ENCODE assay signal across 26 cellular contexts in genomic region chr1:90344963-90345730, GRCh38.
DNase-seq lines count a peak whose midpoint lies in the region; ATAC-seq, FAIRE-seq and TF ChIP-seq lines count a peak whose summit lies in the region.
"Had no signal": no experiment of that assay in that cellular context is flagged by ENCODE, and none has a peak within 500 bp of the region (broad histone marks: within the 10 kb centered on the region; RNA-seq: fewer than 3 reads in every experiment).

No MANE protein-coding gene starts in this region.

- no peak for TF ChIP-seq CTCF in astrocyte (IDR thresholded peaks at IDR 0.05; ENCODE audit: insufficient read depth, low read depth, low read length)

- H3K4me1 Mint-ChIP-seq in astrocyte (ENCODE audit: low read depth, unreplicated experiment): peaks cover 4% of the 10 kb centered on the region
- peaks cover 6 to 7% (median 6%) of the 10 kb centered on the region in 3 donors for H3K4me1 Mint-ChIP-seq in CD8-positive, alpha-beta memory T cell
- H3K4me1 Mint-ChIP-seq in activated T-helper 1 cell treated with anti-CD3 and anti-CD28 coated beads, Interleukin-12 subunit alpha, Interleukin-12 subunit beta, Interleukin-2, Interleukin-4 antibody, amounts not matched to agents 30 ng/mL and 10 ng/mL and 1 ng/mL, durations not matched to agents 14 hours and 24 hours and 36 hours (ENCODE audit: low read depth): no peaks in the 10 kb centered on the region

- FAIRE-seq in astrocyte (lab: Jason Lieb, UNC): no peak
- FAIRE-seq: GM12891, GM18507, RCC 7860 had no signal

- H3K9me3 Mint-ChIP-seq in astrocyte (ENCODE audit: unreplicated experiment): peaks cover 6% of the 10 kb centered on the region
- peaks cover 5 to 13% (median 10%) of the 10 kb centered on the region in 5 donors for H3K9me3 Mint-ChIP-seq in CD8-positive, alpha-beta memory T cell
- peaks cover 8% of the 10 kb centered on the region for H3K9me3 Mint-ChIP-seq in activated T-helper 1 cell treated with anti-CD3 and anti-CD28 coated beads, Interleukin-12 subunit alpha, Interleukin-12 subunit beta, Interleukin-2, Interleukin-4 antibody, amounts not matched to agents 30 ng/mL and 10 ng/mL and 1 ng/mL, durations not matched to agents 14 hours and 24 hours and 36 hours

- DNase-seq in astrocyte (ENCODE audit: low read depth) (no peak), DMS79 treated with DMSO at 0.1 percent for 48 hours (lab: John Stamatoyannopoulos, UW) (no peak), C1 segment of cervical spinal cord (lab: John Stamatoyannopoulos, UW) (no peak)
- DNase-seq in CD8-positive, alpha-beta memory T cell: no peak
- DNase-seq in activated T-helper 1 cell treated with anti-CD3 and anti-CD28 coated beads, Interleukin-12 subunit alpha, Interleukin-12 subunit beta, Interleukin-2, Interleukin-4 antibody, amounts not matched to agents 30 ng/mL and 10 ng/mL and 1 ng/mL, durations not matched to agents 14 hours and 24 hours and 36 hours (ENCODE audit: low spot score): no peak
- DNase-seq: ACHN, GOT3, Kasumi-1, MG63, NCI-H1092 treated with DMSO at 0.1 percent for 48 hours, NCI-H146, NCI-H2029 treated with DMSO at 0.1 percent for 48 hours, NCI-H2171 treated with DMSO at 0.1 percent for 48 hours, NCI-H446 treated with DMSO at 0.1 percent for 48 hours, NCI-H69, SW 1271, T-helper 2 cell had no signal

- no peak overlapping the region for H3K4me2 ChIP-seq in astrocyte (ENCODE audit: low read length)

- intact Hi-C loops in activated T-helper 1 cell treated with anti-CD3 and anti-CD28 coated beads, Interleukin-12 subunit alpha, Interleukin-12 subunit beta, Interleukin-2, Interleukin-4 antibody, amounts not matched to agents 30 ng/mL and 10 ng/mL and 1 ng/mL, durations not matched to agents 14 hours and 24 hours and 36 hours (cut with micrococcal nuclease): no loop called here

- H3K36me3 Mint-ChIP-seq in astrocyte (ENCODE audit: low read depth, unreplicated experiment): no peaks in the 10 kb centered on the region
- H3K36me3 Mint-ChIP-seq in CD8-positive, alpha-beta memory T cell: no peaks in the 10 kb centered on the region
- no peaks in the 10 kb centered on the region for H3K36me3 Mint-ChIP-seq in activated T-helper 1 cell treated with anti-CD3 and anti-CD28 coated beads, Interleukin-12 subunit alpha, Interleukin-12 subunit beta, Interleukin-2, Interleukin-4 antibody, amounts not matched to agents 30 ng/mL and 10 ng/mL and 1 ng/mL, durations not matched to agents 14 hours and 24 hours and 36 hours (ENCODE audit: low read depth)
- H3K36me3 Mint-ChIP-seq: IgD-negative memory B cell had no signal

- POLR2A ChIA-PET in CD8-positive, alpha-beta memory T cell (lab: Charles Lee): no interaction called here

- no peaks in the 10 kb centered on the region for H4K20me1 ChIP-seq in astrocyte (ENCODE audit: insufficient read depth, low read length)

- no peaks in the 10 kb centered on the region for H3K79me2 ChIP-seq in astrocyte (ENCODE audit: insufficient read depth, low read length)

- H3K9ac ChIP-seq in astrocyte (ENCODE audit: low read length): no peak overlapping the region

- H2AFZ ChIP-seq in astrocyte (ENCODE audit: low read depth, low read length): no peak overlapping the region

- H3K9me3 ChIP-seq in astrocyte (ENCODE audit: insufficient read depth, low read depth, low read length): peaks cover 6% of the 10 kb centered on the region
- H3K9me3 ChIP-seq in CD8-positive, alpha-beta memory T cell (ENCODE audit: low read length): no peaks in the 10 kb centered on the region

- no peaks in the 10 kb centered on the region for H3K27me3 Mint-ChIP-seq in astrocyte (ENCODE audit: low read depth, unreplicated experiment)
- no peaks in the 10 kb centered on the region for H3K27me3 Mint-ChIP-seq in CD8-positive, alpha-beta memory T cell
- H3K27me3 Mint-ChIP-seq in activated T-helper 1 cell treated with anti-CD3 and anti-CD28 coated beads, Interleukin-12 subunit alpha, Interleukin-12 subunit beta, Interleukin-2, Interleukin-4 antibody, amounts not matched to agents 30 ng/mL and 10 ng/mL and 1 ng/mL, durations not matched to agents 14 hours and 24 hours and 36 hours (ENCODE audit: insufficient read depth): no peaks in the 10 kb centered on the region

- H3K4me1 ChIP-seq in astrocyte (ENCODE audit: insufficient read depth, low read length): no peaks in the 10 kb centered on the region
- H3K4me1 ChIP-seq in CD8-positive, alpha-beta memory T cell (ENCODE audit: insufficient read depth, low read length): peaks cover 3% of the 10 kb centered on the region

- ATAC-seq in GM18868 (IDR thresholded peaks at IDR 0.05; ENCODE audit: unreplicated experiment) (peak; percentile 52), HG02870 (IDR thresholded peaks at IDR 0.05; ENCODE audit: unreplicated experiment) (peak; percentile 44)
- ATAC-seq: HCT116, Right ventricle myocardium inferior had no signal

- H3K4me3 Mint-ChIP-seq in astrocyte (ENCODE audit: unreplicated experiment): no peak overlapping the region
- no peak overlapping the region for H3K4me3 Mint-ChIP-seq in CD8-positive, alpha-beta memory T cell
- no peak overlapping the region for H3K4me3 Mint-ChIP-seq in activated T-helper 1 cell treated with anti-CD3 and anti-CD28 coated beads, Interleukin-12 subunit alpha, Interleukin-12 subunit beta, Interleukin-2, Interleukin-4 antibody, amounts not matched to agents 30 ng/mL and 10 ng/mL and 1 ng/mL, durations not matched to agents 14 hours and 24 hours and 36 hours
- H3K4me3 Mint-ChIP-seq: IgD-negative memory B cell had no signal

- H3K27me3 ChIP-seq in astrocyte (ENCODE audit: insufficient read depth, low read length): no peaks in the 10 kb centered on the region
- H3K27me3 ChIP-seq in CD8-positive, alpha-beta memory T cell (ENCODE audit: insufficient read depth, low read length, poor library complexity, severe bottlenecking): no peaks in the 10 kb centered on the region
- H3K27me3 ChIP-seq: MG63 had no signal

- H3K4me3 ChIP-seq in astrocyte (ENCODE audit: insufficient read depth, low read depth, low read length): no peak overlapping the region
- no peak overlapping the region for H3K4me3 ChIP-seq in CD8-positive, alpha-beta memory T cell (ENCODE audit: low read length)
- H3K4me3 ChIP-seq: MG63 had no signal

- CTCF ChIA-PET in CD8-positive, alpha-beta memory T cell (lab: Charles Lee): interaction anchor here (0.8 kb wide), 1 partner anchor 10 kb away, joined by 3 read pairs; no protein-coding TSS in a partner anchor

- H3K36me3 ChIP-seq in astrocyte (ENCODE audit: insufficient read depth, low read length): no peaks in the 10 kb centered on the region
- no peaks in the 10 kb centered on the region for H3K36me3 ChIP-seq in CD8-positive, alpha-beta memory T cell (ENCODE audit: insufficient read depth, low read length)
- H3K36me3 ChIP-seq: MG63 had no signal

- H3K27ac Mint-ChIP-seq in astrocyte (ENCODE audit: unreplicated experiment): peak overlapping the region; percentile 3
- peak overlapping the region in 1 of 8 donors; percentile 25 for H3K27ac Mint-ChIP-seq in CD8-positive, alpha-beta memory T cell
- H3K27ac Mint-ChIP-seq in activated T-helper 1 cell treated with anti-CD3 and anti-CD28 coated beads, Interleukin-12 subunit alpha, Interleukin-12 subunit beta, Interleukin-2, Interleukin-4 antibody, amounts not matched to agents 30 ng/mL and 10 ng/mL and 1 ng/mL, durations not matched to agents 14 hours and 24 hours and 36 hours: no peak overlapping the region
- H3K27ac Mint-ChIP-seq: IgD-negative memory B cell had no signal

- H3K27ac ChIP-seq in astrocyte (ENCODE audit: low read depth, low read length): no peak overlapping the region
- H3K27ac ChIP-seq in CD8-positive, alpha-beta memory T cell (ENCODE audit: low read depth, low read length): no peak overlapping the region
- H3K27ac ChIP-seq: C4-2B had no signal
